ENCODE assay signal across 8 cellular contexts in genomic region chr16:1645914-1646525, GRCh38. TPM values are rescaled to one million over a fixed set of nuclear protein-coding genes. Genes with fewer than 3 reads are reported as not detected.
DNase-seq lines count a peak whose midpoint lies in the region; ATAC-seq and TF ChIP-seq lines count a peak whose summit lies in the region.

No MANE protein-coding gene starts in this region.

- intact Hi-C loops in spleen (cut with DNase I; ENCODE audit: low total_unique reads), result no loop called here

- no peak for TF ChIP-seq POLR2A in spleen (IDR thresholded peaks at IDR 0.05)

- H3K27me3 ChIP-seq in BJ (ENCODE audit: control insufficient read depth, insufficient read depth, low read length) (no peaks in the 10 kb centered on the region), spleen (replicated peaks in 1 of 7) (no peaks in the 10 kb centered on the region)

- CTCF ChIA-PET in BJ (lab: Yijun Ruan, JAX), result no interaction called here

- peak overlapping the region; percentile 61 for H3K27ac Mint-ChIP-seq in activated T-helper 17 cell treated with anti-CD3 and anti-CD28 coated beads, Interleukin-2, amount 50 U/mL, for 72 hours
- H3K27ac Mint-ChIP-seq in naive thymus-derived CD8-positive, alpha-beta T cell, result peak overlapping the region in 8 of 10 donors; percentile 52 to 90 (median 80)

- H3K27ac ChIP-seq in spleen, result peak overlapping the region in 2 of 8 donors; percentile 26 to 37

- H3K27me3 Mint-ChIP-seq in activated T-helper 17 cell treated with anti-CD3 and anti-CD28 coated beads, Interleukin-2, amount 50 U/mL, for 72 hours, result no peaks in the 10 kb centered on the region
- no peaks in the 10 kb centered on the region for H3K27me3 Mint-ChIP-seq in naive thymus-derived CD8-positive, alpha-beta T cell

- peak; percentile 94 for ATAC-seq in activated T-helper 17 cell treated with anti-CD3 and anti-CD28 coated beads, Interleukin-2, amount 50 U/mL, for 72 hours (replicated peaks)
- ATAC-seq in naive thymus-derived CD8-positive, alpha-beta T cell, result peak; percentile 32 to 74
- ATAC-seq in GM21529 (IDR thresholded peaks at IDR 0.05; ENCODE audit: unreplicated experiment), result no peak

- peak; percentile 1 for DNase-seq in BJ (ENCODE audit: low read depth)
- peak; percentile 69 for DNase-seq in NCI-H345 treated with DMSO at 0.1 percent for 48 hours (lab: John Stamatoyannopoulos, UW; ENCODE audit: unreplicated experiment)
- DNase-seq in naive thymus-derived CD8-positive, alpha-beta T cell, result peak in 1 of 10 donors; percentile 34
- no peak for DNase-seq in NCI-H82 (lab: John Stamatoyannopoulos, UW)
- no peak for DNase-seq in NCI-H524 (lab: John Stamatoyannopoulos, UW)
- DNase-seq in spleen, result no peak

- POLR2A ChIA-PET in BJ (lab: Charles Lee), result no interaction called here
- POLR2A ChIA-PET in naive thymus-derived CD8-positive, alpha-beta T cell (lab: Charles Lee), result interaction anchor here (1.1 to 1.4 kb wide), 2 partner anchors 30 to 32 kb away, joined by 3 to 7 read pairs; partner anchors contain the start of gene JPT2

- TF ChIP-seq CTCF in BJ (IDR thresholded peaks at IDR 0.05; ENCODE audit: insufficient read depth, low read depth, low read length) (no peak), spleen (IDR thresholded peaks at IDR 0.05 in 8 of 11, conservative IDR thresholded peaks at IDR 0.05 in 3 of 11) (no peak)

- H3K9me3 ChIP-seq in spleen, result no peaks in the 10 kb centered on the region

- peaks cover 33% of the 10 kb centered on the region for H3K36me3 ChIP-seq in BJ (ENCODE audit: control insufficient read depth, insufficient read depth, low read length)
- H3K36me3 ChIP-seq in spleen, result peaks cover 4 to 99% (median 39%) of the 10 kb centered on the region in 6 donors

- peaks cover 24% of the 10 kb centered on the region for H3K4me1 Mint-ChIP-seq in activated T-helper 17 cell treated with anti-CD3 and anti-CD28 coated beads, Interleukin-2, amount 50 U/mL, for 72 hours
- peaks cover 22 to 36% (median 27%) of the 10 kb centered on the region in 4 donors for H3K4me1 Mint-ChIP-seq in naive thymus-derived CD8-positive, alpha-beta T cell

- H3K4me3 Mint-ChIP-seq in activated T-helper 17 cell treated with anti-CD3 and anti-CD28 coated beads, Interleukin-2, amount 50 U/mL, for 72 hours, result peak overlapping the region; percentile 5
- peak overlapping the region in 4 of 10 donors; percentile 40 to 63 (median 53) for H3K4me3 Mint-ChIP-seq in naive thymus-derived CD8-positive, alpha-beta T cell

- H3K4me3 ChIP-seq in BJ (ENCODE audit: low read depth, low read length) (no peak overlapping the region), spleen (no peak overlapping the region)

- 43 to 62% (median 54%) methylated on average over 13 of the region's 13 CpGs for WGBS in spleen, 5 donors

- peaks cover 0 to 52% (median 12%) of the 10 kb centered on the region in 6 donors for H3K4me1 ChIP-seq in spleen

- no peaks in the 10 kb centered on the region for H3K9me3 Mint-ChIP-seq in activated T-helper 17 cell treated with anti-CD3 and anti-CD28 coated beads, Interleukin-2, amount 50 U/mL, for 72 hours
- no peaks in the 10 kb centered on the region for H3K9me3 Mint-ChIP-seq in naive thymus-derived CD8-positive, alpha-beta T cell

- H3K36me3 Mint-ChIP-seq in activated T-helper 17 cell treated with anti-CD3 and anti-CD28 coated beads, Interleukin-2, amount 50 U/mL, for 72 hours (ENCODE audit: low read depth), result peaks cover 63% of the 10 kb centered on the region
- peaks cover 0 to 68% (median 10%) of the 10 kb centered on the region in 3 donors for H3K36me3 Mint-ChIP-seq in naive thymus-derived CD8-positive, alpha-beta T cell

RNA-seq across cellular contexts. Expression of gene JPT2, which starts 32.1 kb away (rescaled TPM):
- 46.2 and 47.6 TPM in 2 replicates for polyA plus RNA-seq in BJ (2011; rRNA removed)
- polyA minus RNA-seq in BJ (2011; rRNA and poly(A)+ RNA removed), result 19.7 and 20.9 TPM in 2 replicates
- total RNA-seq in activated T-helper 17 cell treated with anti-CD3 and anti-CD28 coated beads, Interleukin-2, amount 50 U/mL, for 72 hours, result 10 to 100 TPM; 55.9 to 85.1 TPM
- total RNA-seq in naive thymus-derived CD8-positive, alpha-beta T cell, result 10 to 100 TPM; 28.0 to 36.2 TPM
- polyA plus RNA-seq in naive thymus-derived CD8-positive, alpha-beta T cell, result 10 to 100 TPM in 1 of 3 donors, 1 to 10 TPM in 2; 9.1 to 10.3 (median 9.8) TPM
- total RNA-seq in spleen, result 10 to 100 TPM; 15.6 to 30.5 (median 22.7) TPM
- 10 to 100 TPM in 2 of 3 donors, 1 to 10 TPM in 1; 8.2 to 15.0 (median 12.9) TPM for polyA plus RNA-seq in spleen

RNA-seq across cellular contexts. Expression of gene CRAMP1, which starts 33.9 kb away (rescaled TPM):
- polyA plus RNA-seq in BJ (2011; rRNA removed) (5.2 and 8.0 TPM in 2 replicates), spleen (10 to 100 TPM in 1 of 3 donors, 1 to 10 TPM in 2; 3.0 to 10.2 (median 3.2) TPM)
- polyA minus RNA-seq in BJ (2011; rRNA and poly(A)+ RNA removed), result 9.2 and 9.4 TPM in 2 replicates
- total RNA-seq in activated T-helper 17 cell treated with anti-CD3 and anti-CD28 coated beads, Interleukin-2, amount 50 U/mL, for 72 hours, result 10 to 100 TPM; 12.0 to 20.6 TPM
- 10 to 100 TPM; 24.4 to 25.4 TPM for total RNA-seq in naive thymus-derived CD8-positive, alpha-beta T cell
- 1 to 10 TPM; 1.3 to 3.1 (median 1.9) TPM for polyA plus RNA-seq in naive thymus-derived CD8-positive, alpha-beta T cell
- total RNA-seq in spleen, result 10 to 100 TPM; 15.5 to 32.4 (median 21.6) TPM

RNA-seq across cellular contexts. Expression of gene IFT140, which starts 34.1 kb away (rescaled TPM):
- 5.3 and 10.4 TPM in 2 replicates for polyA plus RNA-seq in BJ (2011; rRNA removed)
- polyA minus RNA-seq in BJ (2011; rRNA and poly(A)+ RNA removed), result 15.0 and 25.1 TPM in 2 replicates
- total RNA-seq in activated T-helper 17 cell treated with anti-CD3 and anti-CD28 coated beads, Interleukin-2, amount 50 U/mL, for 72 hours, result 10 to 100 TPM; 11.9 to 19.9 TPM
- 10 to 100 TPM; 10.4 to 11.1 TPM for total RNA-seq in naive thymus-derived CD8-positive, alpha-beta T cell
- 10 to 100 TPM in 2 of 3 donors, 1 to 10 TPM in 1; 4.5 to 21.2 (median 16.8) TPM for polyA plus RNA-seq in naive thymus-derived CD8-positive, alpha-beta T cell
- 10 to 100 TPM in 5 of 7 donors, 1 to 10 TPM in 2; 7.8 to 14.5 (median 12.3) TPM for total RNA-seq in spleen
- polyA plus RNA-seq in spleen, result 1 to 10 TPM; 4.2 to 6.5 (median 4.3) TPM

RNA-seq across cellular contexts. Expression of gene MAPK8IP3, which starts 60.0 kb away (rescaled TPM):
- polyA plus RNA-seq in BJ (2011; rRNA removed) (12.3 and 22.5 TPM in 2 replicates), spleen (100 to 1,000 TPM in 1 of 3 donors, 10 to 100 TPM in 2; 27.2 to 116 (median 57.8) TPM)
- 8.6 and 18.4 TPM in 2 replicates for polyA minus RNA-seq in BJ (2011; rRNA and poly(A)+ RNA removed)
- total RNA-seq in activated T-helper 17 cell treated with anti-CD3 and anti-CD28 coated beads, Interleukin-2, amount 50 U/mL, for 72 hours, result 100 to 1,000 TPM in 1 of 2 donors, 10 to 100 TPM in 1; 59.9 to 106 TPM
- 100 to 1,000 TPM; 315 to 342 TPM for total RNA-seq in naive thymus-derived CD8-positive, alpha-beta T cell
- 1 to 10 TPM in 2 of 3 donors, under 1 TPM in 1; 0.87 to 2.8 (median 2.5) TPM for polyA plus RNA-seq in naive thymus-derived CD8-positive, alpha-beta T cell
- total RNA-seq in spleen, result 100 to 1,000 TPM in 6 of 7 donors, 10 to 100 TPM in 1; 97.0 to 134 (median 126) TPM

Comparison
In these comparisons a context has a peak if more than half of its experiments do, and no peak if none do; other contexts are left out.
1. DNase-seq: peak in BJ (single experiment) and NCI-H345 treated with DMSO at 0.1 percent for 48 hours (single experiment); none in NCI-H82 (single experiment), NCI-H524 (0 of 2) and spleen (single experiment).